Comparison of ENCODE assay signal across 1 cellular context in the genomic region with DNA sequence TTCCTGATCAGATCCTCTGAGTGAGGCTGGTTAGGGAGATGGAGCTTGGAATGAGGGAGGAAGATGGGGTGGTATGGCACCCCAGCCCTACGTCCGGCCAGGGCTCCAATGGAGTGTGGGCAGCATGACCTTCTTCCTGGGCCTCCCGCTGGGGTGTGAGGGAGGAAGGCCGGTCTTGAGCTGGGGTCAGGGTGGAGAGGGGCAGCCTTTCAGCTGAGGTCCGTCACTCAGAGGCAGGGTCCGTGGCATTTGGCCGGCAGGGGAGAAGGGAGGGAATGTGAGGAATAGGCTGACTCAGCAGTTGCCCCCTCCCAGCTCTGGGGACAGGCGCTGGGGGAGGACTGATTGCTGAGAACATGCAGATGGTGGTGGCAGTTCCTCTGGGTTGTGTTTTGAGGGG.
TF ChIP-seq lines count a peak whose summit lies in the region.

No MANE protein-coding gene starts in this region.

TF ChIP-seq in H1, 55 proteins besides CTCF, POLR2A, EP300 and RAD21:
- peak; percentile 88 for TF ChIP-seq MAFK (IDR thresholded peaks at IDR 0.05; ENCODE audit: low read depth, low read length)
- TF ChIP-seq TAF7 (optimal IDR thresholded peaks at IDR 0.05; ENCODE audit: borderline replicate concordance, low read depth, low read length): no peak
- peak; percentile 64; the same call in 1 of the 2 replicates for TF ChIP-seq BACH1 (IDR thresholded peaks at IDR 0.05; ENCODE audit: low read length)
- TF ChIP-seq CBX8 (IDR thresholded peaks at IDR 0.05; ENCODE audit: borderline replicate concordance, low read depth, low read length): no peak
